Comparison of ENCODE assay signal across 31 cellular contexts in genomic region chr9:70462300-70462699, GRCh38.
"Had no signal": no experiment of that assay in that cellular context is flagged by ENCODE, and none has a peak within 500 bp of the region (broad histone marks: within the 10 kb centered on the region; RNA-seq: fewer than 3 reads in every experiment).

No MANE protein-coding gene starts in this region.

- H3K36me3 Mint-ChIP-seq: mesothelial cell of epicardium; naive B cell; natural killer cell treated with Interleukin-12 subunit alpha and Interleukin-12 subunit beta and Interleukin-15 and Interleukin-18, amount 100 ng/mL, for 72 hours; stimulated activated naive B cell treated with anti-CD40 and anti-IgM and Interleukin-4, amounts not matched to agents 10 μg/mL and 1 μg/mL and 100 μg/mL, for 72 hours had no signal

- H3K4me3 Mint-ChIP-seq: dendritic cell treated with granulocyte-macrophage colony-stimulating factor and Interleukin-4, amounts not matched to agents 40 ng/mL and 50 ng/mL, for 4 days; endodermal cell; mesothelial cell of epicardium; natural killer cell treated with Interleukin-12 subunit alpha and Interleukin-12 subunit beta and Interleukin-15 and Interleukin-18, amount 100 ng/mL, for 72 hours; neural crest cell; stimulated activated naive B cell treated with anti-CD40 and anti-IgM and Interleukin-4, amounts not matched to agents 10 μg/mL and 1 μg/mL and 100 μg/mL, for 72 hours; stimulated activated naive CD8-positive, alpha-beta T cell treated with anti-CD3 and anti-CD28 coated beads, Interleukin-15, Interleukin-2, amounts not matched to agents 100 ng/mL and 50 ng/mL, for 24 hours had no signal

- H3K4me1 Mint-ChIP-seq: endodermal cell; mesothelial cell of epicardium; naive B cell; neural crest cell; stimulated activated naive B cell treated with anti-CD40 and anti-IgM and Interleukin-4, amounts not matched to agents 10 μg/mL and 1 μg/mL and 100 μg/mL, for 72 hours had no signal

- H3K36me3 ChIP-seq: colonic mucosa, gastroesophageal sphincter, heart left ventricle, left lung, neutrophil, pancreas, right atrium auricular region, sigmoid colon, spleen, thoracic aorta, tibial nerve, upper lobe of left lung had no signal

- H3K27me3 Mint-ChIP-seq: dendritic cell treated with granulocyte-macrophage colony-stimulating factor and Interleukin-4, amounts not matched to agents 40 ng/mL and 50 ng/mL, for 4 days; stimulated activated naive CD8-positive, alpha-beta T cell treated with anti-CD3 and anti-CD28 coated beads, Interleukin-15, Interleukin-2, amounts not matched to agents 100 ng/mL and 50 ng/mL, for 24 hours had no signal

- ATAC-seq: esophagus mucosa; foreskin keratinocyte; gastroesophageal sphincter; heart left ventricle; left cardiac atrium; left lung; mucosa of descending colon; natural killer cell treated with Interleukin-12 subunit alpha and Interleukin-12 subunit beta and Interleukin-15 and Interleukin-18, amount 100 ng/mL, for 72 hours; pancreas; stimulated activated naive B cell treated with anti-CD40 and anti-IgM and Interleukin-4, amounts not matched to agents 10 μg/mL and 1 μg/mL and 100 μg/mL, for 72 hours had no signal

- H3K9me3 ChIP-seq: colonic mucosa, gastroesophageal sphincter, heart left ventricle, left lung, mucosa of descending colon, neutrophil, pancreas, right atrium auricular region, sigmoid colon, spleen, thoracic aorta, tibial nerve, upper lobe of left lung had no signal

- DNase-seq: colonic mucosa; effector CD8-positive, alpha-beta T cell; endodermal cell; foreskin keratinocyte; heart left ventricle; left cardiac atrium; left lung; mesenchymal stem cell; mucosa of descending colon; naive B cell; pancreas; sigmoid colon; spleen; stimulated activated CD4-positive, alpha-beta T cell treated with anti-CD3 and anti-CD28 coated beads, Interleukin-2, amount 100 ng/mL, for 48 hours; stimulated activated naive B cell treated with anti-CD40 and anti-IgM and Interleukin-4, amounts not matched to agents 10 μg/mL and 1 μg/mL and 100 μg/mL, for 72 hours; upper lobe of left lung had no signal

- H2AFZ ChIP-seq: hepatocyte had no signal

- H3K4me3 ChIP-seq: colonic mucosa, gastroesophageal sphincter, heart left ventricle, hepatocyte, left lung, mucosa of descending colon, pancreas, right atrium auricular region, sigmoid colon, skin epidermis, spleen, thoracic aorta, tibial nerve, upper lobe of left lung had no signal

- H3K79me2 ChIP-seq: hepatocyte had no signal

- H3K27me3 ChIP-seq: colonic mucosa, foreskin keratinocyte, gastroesophageal sphincter, heart left ventricle, hepatocyte, left lung, neutrophil, pancreas, right atrium auricular region, sigmoid colon, spleen, tibial nerve, upper lobe of left lung had no signal

- H3K27ac Mint-ChIP-seq: dendritic cell treated with granulocyte-macrophage colony-stimulating factor and Interleukin-4, amounts not matched to agents 40 ng/mL and 50 ng/mL, for 4 days; endodermal cell; mesothelial cell of epicardium; naive B cell; natural killer cell treated with Interleukin-12 subunit alpha and Interleukin-12 subunit beta and Interleukin-15 and Interleukin-18, amount 100 ng/mL, for 72 hours; progenitor cell of endocrine pancreas; stimulated activated naive B cell treated with anti-CD40 and anti-IgM and Interleukin-4, amounts not matched to agents 10 μg/mL and 1 μg/mL and 100 μg/mL, for 72 hours; stimulated activated naive CD8-positive, alpha-beta T cell treated with anti-CD3 and anti-CD28 coated beads, Interleukin-15, Interleukin-2, amounts not matched to agents 100 ng/mL and 50 ng/mL, for 24 hours had no signal

- H3K9me3 Mint-ChIP-seq: dendritic cell treated with granulocyte-macrophage colony-stimulating factor and Interleukin-4, amounts not matched to agents 40 ng/mL and 50 ng/mL, for 4 days; endodermal cell; mesothelial cell of epicardium; natural killer cell treated with Interleukin-12 subunit alpha and Interleukin-12 subunit beta and Interleukin-15 and Interleukin-18, amount 100 ng/mL, for 72 hours; neural crest cell; stimulated activated naive B cell treated with anti-CD40 and anti-IgM and Interleukin-4, amounts not matched to agents 10 μg/mL and 1 μg/mL and 100 μg/mL, for 72 hours; stimulated activated naive CD8-positive, alpha-beta T cell treated with anti-CD3 and anti-CD28 coated beads, Interleukin-15, Interleukin-2, amounts not matched to agents 100 ng/mL and 50 ng/mL, for 24 hours had no signal

- H3K4me1 ChIP-seq: colonic mucosa, foreskin keratinocyte, pancreas, spleen, upper lobe of left lung had no signal

- H3K27ac ChIP-seq: colonic mucosa, epithelial cell of prostate, foreskin keratinocyte, gastroesophageal sphincter, heart left ventricle, hepatocyte, left lung, neutrophil, pancreas, right atrium auricular region, sigmoid colon, skin epidermis, spleen, thoracic aorta, tibial nerve, upper lobe of left lung had no signal

- H3K4me2 ChIP-seq: hepatocyte had no signal
